10 cellular contexts compared by ENCODE assay signal in genomic region chr5:143930561-143930960, GRCh38.
"Had no signal": no experiment of that assay in that cellular context is flagged by ENCODE, and none has a peak within 500 bp of the region (broad histone marks: within the 10 kb centered on the region; RNA-seq: fewer than 3 reads in every experiment).

No MANE protein-coding gene starts in this region.

- FAIRE-seq: HepG2, HTR-8/SVneo, K562 had no signal

- H3K4me3 ChIP-seq: K562 had no signal

- DNase-seq: IMR-90, Karpas-422, Kasumi-1, KBM-7, KG1 had no signal

- H3K4me2 ChIP-seq: KMS-11 had no signal

- H3K27ac ChIP-seq: HL-60, KMS-11 had no signal

- ATAC-seq: HepG2, K562 had no signal

- H3K9ac ChIP-seq: KMS-11 had no signal
